Comparison of ENCODE assay signal across 2 cellular contexts in genomic region chr18:44180683-44181082, GRCh38.
A peak's percentile ranks its signal among the peaks of the same experiment; 100 is the strongest.
TF ChIP-seq lines count a peak whose summit lies in the region.

No MANE protein-coding gene starts in this region.

TF ChIP-seq in IMR-90, 13 proteins besides CTCF, POLR2A, EP300 and RAD21:
- TF ChIP-seq RCOR1 (IDR thresholded peaks at IDR 0.05; ENCODE audit: insufficient replicate concordance, low read length) (no peak), MAZ (IDR thresholded peaks at IDR 0.05; ENCODE audit: borderline replicate concordance, low read depth, low read length) (no peak), FOS (IDR thresholded peaks at IDR 0.05; ENCODE audit: low read depth, low read length) (no peak), RFX5 (IDR thresholded peaks at IDR 0.05; ENCODE audit: low read depth, low read length) (no peak), USF2 (IDR thresholded peaks at IDR 0.05; ENCODE audit: low read depth, low read length) (no peak), ELK1 (IDR thresholded peaks at IDR 0.05; ENCODE audit: borderline replicate concordance, low read depth, low read length) (no peak), NFE2L2 (IDR thresholded peaks at IDR 0.05; ENCODE audit: low read depth, low read length) (no peak), CEBPB (IDR thresholded peaks at IDR 0.05; ENCODE audit: low read depth, low read length) (no peak), MXI1 (IDR thresholded peaks at IDR 0.05; ENCODE audit: borderline replicate concordance, low read depth, low read length) (no peak), CHD1 (IDR thresholded peaks at IDR 0.05; ENCODE audit: low read depth, low read length) (no peak), SMC3 (IDR thresholded peaks at IDR 0.05; ENCODE audit: low read depth, low read length) (no peak), BHLHE40 (IDR thresholded peaks at IDR 0.05; ENCODE audit: low read depth, low read length) (no peak), MAFK (IDR thresholded peaks at IDR 0.05; ENCODE audit: low read depth, low read length) (no peak)
TF ChIP-seq in IMR-90: peak in this region for 0.

TF ChIP-seq in SK-N-SH, 30 proteins besides CTCF, POLR2A, EP300 and RAD21:
- TF ChIP-seq MXI1 (IDR thresholded peaks at IDR 0.05; ENCODE audit: low read depth, low read length) (no peak), JUND (IDR thresholded peaks at IDR 0.05) (0 out of 2 replicates have a peak, but pooled peaks have one; percentile 8), PBX3 (IDR thresholded peaks at IDR 0.05) (peak; percentile 46)
